Comparison of ENCODE assay signal across 8 cellular contexts in genomic region chr19:55080915-55081772, GRCh38. TPM values are rescaled to one million over a fixed set of nuclear protein-coding genes. Genes with fewer than 3 reads are reported as not detected.
DNase-seq lines count a peak whose midpoint lies in the region; ATAC-seq lines count a peak whose summit lies in the region.

No MANE protein-coding gene starts in this region.

- H3K27me3 ChIP-seq in mononuclear cell (ENCODE audit: insufficient read depth, low read length), result peaks cover 35% of the 10 kb centered on the region

- DNase-seq in GDM1 (lab: John Stamatoyannopoulos, UW) (peak; percentile 90), NCI-H526 (lab: John Stamatoyannopoulos, UW) (peak; percentile 48 to 92)
- DNase-seq in activated CD4-positive, alpha-beta T cell treated with anti-CD3 and anti-CD28 coated beads, Interleukin-2, amount 50 U/mL, for 4 hours, result peak; percentile 79 to 82
- DNase-seq in effector CD8-positive, alpha-beta T cell (lab: John Stamatoyannopoulos, UW), result peak; percentile 81
- peak; percentile 79 for DNase-seq in stimulated activated CD8-positive, alpha-beta memory T cell treated with anti-CD3 and anti-CD28 coated beads, Interleukin-4, amount 100 ng/mL, for 24 hours (ENCODE audit: low read depth)

- no peaks in the 10 kb centered on the region for H3K9me3 ChIP-seq in mononuclear cell (ENCODE audit: low read depth, low read length)

- H3K4me1 ChIP-seq in mononuclear cell (ENCODE audit: insufficient read depth, low read length), result peaks cover 28% of the 10 kb centered on the region

- peak overlapping the region; percentile 44 for H3K4me3 ChIP-seq in mononuclear cell (ENCODE audit: low read length)

- ATAC-seq in HG02885 (IDR thresholded peaks at IDR 0.05; ENCODE audit: poor library complexity, unreplicated experiment), result peak; percentile 73
- ATAC-seq in GM18909 (IDR thresholded peaks at IDR 0.05; ENCODE audit: poor library complexity, unreplicated experiment), result no peak

RNA-seq across cellular contexts. Expression of gene EPS8L1, which starts 5.5 kb away (rescaled TPM):
- total RNA-seq in mononuclear cell, result 0.84 TPM

RNA-seq across cellular contexts. Expression of gene RDH13, which starts 18.2 kb away (rescaled TPM):
- 6.8 TPM for total RNA-seq in mononuclear cell

RNA-seq across cellular contexts. Expression of gene PPP1R12C, which starts 36.3 kb away (rescaled TPM):
- 45.8 TPM for total RNA-seq in mononuclear cell

RNA-seq across cellular contexts. Expression of gene GP6, which starts 43.1 kb away (rescaled TPM):
- total RNA-seq in mononuclear cell, result 3.3 TPM
